Comparison of ENCODE assay signal across 9 cellular contexts in the genomic region with DNA sequence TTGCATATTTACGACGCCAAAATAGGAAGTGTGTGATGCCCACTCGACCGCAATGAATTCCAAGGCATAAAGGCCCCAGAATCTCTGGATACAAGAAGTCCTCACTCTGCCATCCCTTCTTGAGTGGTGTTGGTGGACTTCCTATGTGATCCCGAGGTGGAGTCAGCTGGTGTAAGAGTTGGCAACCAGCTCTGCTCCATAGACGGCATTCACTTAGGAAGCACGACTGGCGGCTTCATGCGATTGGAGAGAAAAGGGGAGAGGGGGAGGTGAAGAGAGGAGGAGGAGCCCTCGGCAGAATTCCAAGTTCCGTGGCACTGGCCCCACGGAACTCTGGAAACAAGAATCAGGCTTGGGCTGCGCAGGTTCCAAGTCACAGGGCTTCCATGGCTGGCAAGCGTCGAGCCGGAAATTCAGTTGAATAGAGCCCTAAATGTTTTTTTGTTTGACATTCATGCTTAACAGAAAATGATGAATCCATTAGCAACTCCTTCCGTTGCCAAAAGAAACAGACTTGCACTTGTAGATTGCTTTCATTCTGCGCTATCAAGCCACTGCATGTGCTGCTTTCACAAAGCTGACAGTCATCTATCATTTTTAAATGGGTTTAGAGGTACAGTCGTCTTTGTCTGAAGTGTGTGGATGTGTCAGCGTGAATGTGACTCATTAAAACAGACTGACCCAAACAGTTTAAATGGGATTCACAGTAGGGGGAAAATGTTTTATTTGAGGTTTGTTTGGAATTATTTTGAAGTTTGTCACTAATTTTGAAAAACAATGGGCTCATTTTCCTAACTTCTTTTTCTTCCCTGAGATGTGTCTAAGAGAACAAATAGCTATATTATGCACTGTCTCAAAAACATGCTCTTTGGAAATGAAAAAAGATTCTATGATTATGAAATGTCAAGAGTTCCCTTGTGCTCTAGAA.
DNase-seq lines count a peak whose midpoint lies in the region; ATAC-seq and TF ChIP-seq lines count a peak whose summit lies in the region.
"Had no signal": no experiment of that assay in that cellular context is flagged by ENCODE, and none has a peak within 500 bp of the region (broad histone marks: within the 10 kb centered on the region; RNA-seq: fewer than 3 reads in every experiment).

No MANE protein-coding gene starts in this region.

- H3K36me3 ChIP-seq in mucosa of stomach (ENCODE audit: control insufficient read depth, insufficient read depth, low read length), result no peaks in the 10 kb centered on the region
- H3K36me3 ChIP-seq: WERI-Rb-1 had no signal

- no peak for ATAC-seq in Right ventricle myocardium superior (ENCODE audit: poor library complexity)

- peaks cover 15% of the 10 kb centered on the region for H3K4me1 Mint-ChIP-seq in brain

- H3K36me3 Mint-ChIP-seq in brain, result no peaks in the 10 kb centered on the region

- intact Hi-C loops in Right ventricle myocardium superior (cut with DNase I), result no loop called here

- H3K9me3 Mint-ChIP-seq in brain, result peaks cover 0 to 11% (median 3%) of the 10 kb centered on the region in 5 experiments

- DNase-seq in DMS79 treated with DMSO at 0.1 percent for 48 hours (lab: John Stamatoyannopoulos, UW) (peak; percentile 85), NCI-H2196 treated with DMSO at 0.1 percent for 48 hours (lab: John Stamatoyannopoulos, UW; ENCODE audit: unreplicated experiment) (peak; percentile 94), T-helper 2 cell (no peak), Right ventricle myocardium superior (no peak), AG08396 (ENCODE audit: low spot score) (no peak)
- DNase-seq in stimulated activated CD4-positive, alpha-beta T cell treated with anti-CD3 and anti-CD28 coated beads, Interleukin-2, amount 100 ng/mL, for 48 hours, result no peak
- DNase-seq: WERI-Rb-1 had no signal

- no peaks in the 10 kb centered on the region for H3K27me3 Mint-ChIP-seq in brain

- H3K9me3 ChIP-seq in mucosa of stomach (ENCODE audit: control insufficient read depth, low read length), result no peaks in the 10 kb centered on the region

- peak overlapping the region; percentile 12 for H3K4me3 ChIP-seq in mucosa of stomach (ENCODE audit: low read length)

- TF ChIP-seq CTCF in brain (conservative IDR thresholded peaks at IDR 0.05), result no peak

- no peaks in the 10 kb centered on the region for H3K27me3 ChIP-seq in mucosa of stomach (ENCODE audit: control insufficient read depth, insufficient read depth, low read length)

- peak overlapping the region; percentile 7 to 85 (median 60) for H3K27ac Mint-ChIP-seq in brain

- H3K9ac ChIP-seq in mucosa of stomach (ENCODE audit: low read length), result no peak overlapping the region

- peak overlapping the region in 1 of 5 experiments; percentile 76 for H3K4me3 Mint-ChIP-seq in brain

- no peaks in the 10 kb centered on the region for H3K4me1 ChIP-seq in mucosa of stomach (ENCODE audit: control insufficient read depth, insufficient read depth, low read length)

Comparison
In these comparisons a context has a peak if more than half of its experiments do, and no peak if none do; other contexts are left out.
1. DNase-seq: peak in DMS79 treated with DMSO at 0.1 percent for 48 hours (single experiment) and NCI-H2196 treated with DMSO at 0.1 percent for 48 hours (single experiment); none in T-helper 2 cell (0 of 5), Right ventricle myocardium superior (single experiment), AG08396 (single experiment) and stimulated activated CD4-positive, alpha-beta T cell treated with anti-CD3 and anti-CD28 coated beads, Interleukin-2, amount 100 ng/mL, for 48 hours (0 of 2).